ENCODE assay signal across 8 cellular contexts in genomic region chr18:63936932-63937393, GRCh38. TPM values are rescaled to one million over a fixed set of nuclear protein-coding genes. Genes with fewer than 3 reads are reported as not detected.
DNase-seq lines count a peak whose midpoint lies in the region; ATAC-seq and TF ChIP-seq lines count a peak whose summit lies in the region.

No MANE protein-coding gene starts in this region.

- H3K9ac ChIP-seq in Karpas-422 (ENCODE audit: low read length), result peak overlapping the region; percentile 66

- no peaks in the 10 kb centered on the region for H3K9me2 ChIP-seq in Karpas-422 (replicated peaks; ENCODE audit: insufficient read depth, low read length)

- POLR2A ChIA-PET in GM10248 (lab: Yijun Ruan, JAX), result interaction anchor here (0.6 kb wide), 1 partner anchor 34 kb away, joined by 3 read pairs; no protein-coding TSS in a partner anchor

- H3K36me3 ChIP-seq in Karpas-422 (ENCODE audit: insufficient read depth, low read length) (no peaks in the 10 kb centered on the region), body of pancreas (replicated peaks in 1 of 2; ENCODE audit: insufficient read depth in 1 of 2, low read depth in 2 of 2) (no peaks in the 10 kb centered on the region)

- H3K4me3 ChIP-seq in Karpas-422 (ENCODE audit: low read length) (peak overlapping the region; percentile 69), iPS-18c (ENCODE audit: insufficient read depth, low read depth, low read length) (peak overlapping the region; percentile 40), body of pancreas (no peak overlapping the region)

- no peak for TF ChIP-seq POLR2A in body of pancreas (IDR thresholded peaks at IDR 0.05)

- H3K79me2 ChIP-seq in Karpas-422 (ENCODE audit: low read length), result no peaks in the 10 kb centered on the region

- H2AFZ ChIP-seq in Karpas-422 (ENCODE audit: low read length), result peak overlapping the region; percentile 98

- no peaks in the 10 kb centered on the region for H4K20me1 ChIP-seq in Karpas-422 (ENCODE audit: insufficient read depth, low read depth, low read length)

- intact Hi-C loops in body of pancreas (cut with DNase I), result loop anchor here (5.0 to 10.0 kb wide), 2 partner anchors 115 to 412 kb away; no protein-coding TSS in a partner anchor

- TF ChIP-seq CTCF in GM10248 (IDR thresholded peaks at IDR 0.05; ENCODE audit: control extremely low read depth, extremely low read depth, low read depth, missing control alignments) (no peak), body of pancreas (IDR thresholded peaks at IDR 0.05) (no peak)

- peaks cover 14% of the 10 kb centered on the region for H3K4me1 ChIP-seq in Karpas-422 (ENCODE audit: low read length)
- peaks cover 11% of the 10 kb centered on the region for H3K4me1 ChIP-seq in body of pancreas

- CTCF ChIA-PET in GM10248 (lab: Yijun Ruan, JAX), result interaction anchor here (0.7 to 6.6 kb wide), 45 partner anchors 9 to 422 kb away, joined by 3 to 83 read pairs (median 6); partner anchors contain the start of genes HMSD, SERPINB10 and SERPINB2

- H3K27me3 ChIP-seq in Karpas-422 (ENCODE audit: low read length) (0 out of 2 replicates have a peak, but pooled peaks cover 3% of the 10 kb centered on the region), body of pancreas (no peaks in the 10 kb centered on the region)

- no peak for ATAC-seq in body of pancreas

- H3K27ac ChIP-seq in Karpas-422 (ENCODE audit: low read length), result no peak overlapping the region
- H3K27ac ChIP-seq in body of pancreas, result no peak overlapping the region

- DNase-seq in stimulated activated CD4-positive, alpha-beta T cell treated with anti-CD3 and anti-CD28 coated beads, Interleukin-1b, Interleukin-23, amount 100 ng/mL, for 48 hours, result peak; percentile 4
- no peak for DNase-seq in stimulated activated CD4-positive, alpha-beta T cell treated with anti-CD3 and anti-CD28 coated beads, Interleukin-2, amount 100 ng/mL, for 48 hours
- no peak for DNase-seq in Karpas-422
- DNase-seq in GM10248 (ENCODE audit: extremely low spot score), result no peak
- DNase-seq in NK-92 (lab: John Stamatoyannopoulos, UW; ENCODE audit: unreplicated experiment), result no peak
- DNase-seq in body of pancreas, result no peak
- no peak for DNase-seq in activated CD4-positive, alpha-beta T cell treated with anti-CD3 and anti-CD28 coated beads for 1 hour

- peak overlapping the region; percentile 89 for H3K4me2 ChIP-seq in Karpas-422 (ENCODE audit: low read depth, low read length, poor library complexity, severe bottlenecking)

- 31 to 45% methylated on average over 19 of the region's 19 CpGs for WGBS in body of pancreas, 2 donors

- H3K9me3 ChIP-seq in Karpas-422 (ENCODE audit: low read length), result no peaks in the 10 kb centered on the region
- H3K9me3 ChIP-seq in iPS-18c (ENCODE audit: control insufficient read depth, insufficient read depth, low read length), result no peaks in the 10 kb centered on the region
- no peaks in the 10 kb centered on the region for H3K9me3 ChIP-seq in body of pancreas

RNA-seq across cellular contexts. Expression of gene HMSD, which starts 12.1 kb away (rescaled TPM):
- not detected in 2 replicates for total RNA-seq in Karpas-422 (2014; rRNA removed; shearing (Covaris generic); ENCODE audit: low replicate concordance)
- total RNA-seq in body of pancreas, result not detected

RNA-seq across cellular contexts. Expression of gene SERPINB10, which starts 29.2 kb away (rescaled TPM):
- not detected in 2 replicates for total RNA-seq in Karpas-422 (2014; rRNA removed; shearing (Covaris generic); ENCODE audit: low replicate concordance)
- not detected for total RNA-seq in body of pancreas

RNA-seq across cellular contexts. Expression of gene SERPINB8, which starts 32.9 kb away (rescaled TPM):
- 4.0 and 4.1 TPM in 2 replicates for total RNA-seq in Karpas-422 (2014; rRNA removed; shearing (Covaris generic); ENCODE audit: low replicate concordance)
- total RNA-seq in body of pancreas, result 10 to 100 TPM in 1 of 2 donors, 1 to 10 TPM in 1; 2.9 to 13.5 TPM

RNA-seq across cellular contexts. Expression of gene SERPINB2, which starts 49.5 kb away (rescaled TPM):
- not detected in 2 replicates for total RNA-seq in Karpas-422 (2014; rRNA removed; shearing (Covaris generic); ENCODE audit: low replicate concordance)
- total RNA-seq in body of pancreas, result 1 to 10 TPM in 1 of 2 donors, not detected in 1; 1.6 TPM

Comparison
In these comparisons a context has a peak if more than half of its experiments do, and no peak if none do; other contexts are left out.
1. H3K4me3 ChIP-seq: peak in Karpas-422 (single experiment) and iPS-18c (single experiment); none in body of pancreas (0 of 2).